In genomic region chr9:124799274-124800006, GRCh38 we compare ENCODE assay signal across 2 cellular contexts.
TF ChIP-seq lines count a peak whose summit lies in the region.

No MANE protein-coding gene starts in this region.

TF ChIP-seq in IMR-90, 13 proteins besides CTCF, POLR2A, EP300 and RAD21:
- TF ChIP-seq CHD1 (IDR thresholded peaks at IDR 0.05; ENCODE audit: low read depth, low read length) (no peak), MAFK (IDR thresholded peaks at IDR 0.05; ENCODE audit: low read depth, low read length) (no peak), MXI1 (IDR thresholded peaks at IDR 0.05; ENCODE audit: borderline replicate concordance, low read depth, low read length) (no peak), USF2 (IDR thresholded peaks at IDR 0.05; ENCODE audit: low read depth, low read length) (no peak), ELK1 (IDR thresholded peaks at IDR 0.05; ENCODE audit: borderline replicate concordance, low read depth, low read length) (no peak), RCOR1 (IDR thresholded peaks at IDR 0.05; ENCODE audit: insufficient replicate concordance, low read length) (no peak), RFX5 (IDR thresholded peaks at IDR 0.05; ENCODE audit: low read depth, low read length) (no peak)

TF ChIP-seq in WTC11, 78 proteins besides CTCF, POLR2A, EP300 and RAD21:
- TF ChIP-seq GRHL2 (CRISPR knock-in tag; IDR thresholded peaks at IDR 0.05; ENCODE audit: insufficient replicate concordance, severe bottlenecking): no peak
- TF ChIP-seq ZNF532 (CRISPR knock-in tag; IDR thresholded peaks at IDR 0.05; ENCODE audit: borderline replicate concordance): no peak
- TF ChIP-seq JAZF1 (CRISPR knock-in tag; IDR thresholded peaks at IDR 0.05): no peak
- peak; percentile 71 for TF ChIP-seq ZNF423 (CRISPR knock-in tag; IDR thresholded peaks at IDR 0.05)
- TF ChIP-seq ATF2 (CRISPR knock-in tag; IDR thresholded peaks at IDR 0.05; ENCODE audit: borderline replicate concordance, low read depth): no peak
- no peak for TF ChIP-seq MLX (CRISPR knock-in tag; IDR thresholded peaks at IDR 0.05)
TF ChIP-seq in WTC11: peak in this region for 1.
